In the genomic region with DNA sequence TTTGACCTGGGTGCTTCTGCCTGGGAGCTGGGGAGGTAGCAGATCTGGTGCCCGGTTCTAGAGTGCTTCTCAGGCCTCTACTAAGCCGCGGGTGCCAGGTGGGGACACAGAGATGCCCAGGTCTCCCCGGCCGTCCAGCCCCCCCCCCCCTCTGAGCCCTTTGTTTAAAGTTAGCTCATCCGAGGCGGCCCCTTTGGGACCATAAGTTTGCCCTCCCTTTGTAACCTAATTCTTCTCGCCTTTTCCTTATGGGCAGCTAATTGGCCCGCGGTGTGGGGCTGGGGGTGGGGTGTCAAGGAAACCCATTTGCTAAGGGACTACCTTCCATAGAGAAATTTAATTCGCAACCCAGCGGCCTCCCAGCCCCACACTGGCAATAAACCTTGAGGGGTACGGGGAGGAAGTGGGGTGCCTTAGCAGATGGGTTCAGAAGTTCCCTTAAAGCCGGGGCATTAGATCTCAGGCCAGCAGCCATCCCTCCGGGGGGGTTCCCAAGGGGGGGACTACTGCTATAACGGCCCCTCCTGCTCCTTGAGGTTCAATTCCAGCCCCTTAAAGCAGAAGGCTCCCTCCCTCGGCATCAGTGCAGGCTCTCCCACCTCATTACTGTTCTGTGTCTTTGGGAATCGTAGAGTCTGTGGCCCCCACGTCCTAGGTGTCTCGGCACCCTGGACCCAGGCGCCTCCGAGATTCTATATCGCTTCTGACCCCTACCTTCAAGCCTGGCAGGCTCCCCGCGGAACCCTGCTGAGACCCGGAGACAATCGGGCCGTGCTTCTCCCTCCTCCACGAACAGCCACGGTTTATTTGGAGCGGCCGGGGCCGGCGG, we compare ENCODE assay signal across 1 cellular context.
TF ChIP-seq lines count a peak whose summit lies in the region.

No MANE protein-coding gene starts in this region.

TF ChIP-seq in H1, 55 proteins besides CTCF, POLR2A, EP300 and RAD21:
- TF ChIP-seq JUND (IDR thresholded peaks at IDR 0.05; ENCODE audit: low read length) (no peak), SP4 (IDR thresholded peaks at IDR 0.05; ENCODE audit: low read length) (no peak), BRCA1 (IDR thresholded peaks at IDR 0.05; ENCODE audit: low read depth, low read length) (no peak), ZNF274 (IDR thresholded peaks at IDR 0.05; ENCODE audit: borderline replicate concordance, extremely low read depth, low read length) (no peak), SUZ12 (IDR thresholded peaks at IDR 0.05; ENCODE audit: low read length) (no peak), RXRA (IDR thresholded peaks at IDR 0.05; ENCODE audit: insufficient read depth, low read depth, low read length) (no peak), NRF1 (IDR thresholded peaks at IDR 0.05; ENCODE audit: low read depth, low read length) (no peak), TAF1 (IDR thresholded peaks at IDR 0.05; ENCODE audit: low read depth, low read length) (no peak)
